Comparison of ENCODE assay signal across 8 cellular contexts in the genomic region with DNA sequence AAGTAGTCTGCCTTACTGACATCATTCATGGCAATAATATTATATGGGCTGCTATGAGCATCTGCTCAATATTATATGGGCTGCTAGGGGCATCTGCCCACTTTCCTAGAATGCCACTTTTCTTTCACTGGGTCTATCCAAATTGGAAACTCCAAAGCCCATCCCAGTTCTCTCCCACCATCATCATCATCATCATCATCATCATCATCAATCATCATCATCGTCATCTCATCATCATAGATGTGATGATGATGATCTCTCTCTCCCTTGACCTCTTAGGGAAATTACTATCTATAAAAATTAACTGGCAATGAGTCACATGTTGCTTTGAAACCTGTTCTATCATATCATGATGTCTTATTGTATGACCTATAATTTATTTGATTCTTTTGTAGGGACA.
"Had no signal": no experiment of that assay in that cellular context is flagged by ENCODE, and none has a peak within 500 bp of the region (broad histone marks: within the 10 kb centered on the region; RNA-seq: fewer than 3 reads in every experiment).

No MANE protein-coding gene starts in this region.

- ATAC-seq: GM12878 had no signal

- H3K4me3 ChIP-seq: GM12878 had no signal

- FAIRE-seq: G401.6, GM12878, GM12891, GM12892, GM18507, GM19239 had no signal

- DNase-seq: GDM1, GF-D8 had no signal
